20 cellular contexts compared by ENCODE assay signal in genomic region chr17:61475726-61476125, GRCh38. TPM values are rescaled to one million over a fixed set of nuclear protein-coding genes. Genes with fewer than 3 reads are reported as not detected.
DNase-seq lines count a peak whose midpoint lies in the region; ATAC-seq and TF ChIP-seq lines count a peak whose summit lies in the region.
"Had no signal": no experiment of that assay in that cellular context is flagged by ENCODE, and none has a peak within 500 bp of the region (broad histone marks: within the 10 kb centered on the region; RNA-seq: fewer than 3 reads in every experiment).

No MANE protein-coding gene starts in this region.

- POLR2A ChIA-PET in SK-N-SH (lab: Yijun Ruan, JAX) (no interaction called here), OCI-LY7 (lab: Charles Lee) (no interaction called here)

- H4K8ac ChIP-seq in H9 (replicated peaks; ENCODE audit: insufficient read length, low read depth, low read length), result no peak overlapping the region

- H2BK120ac ChIP-seq in H9 (ENCODE audit: low read depth, low read length, poor library complexity, severe bottlenecking), result no peak overlapping the region

- in situ Hi-C loops in transverse colon (cut with MboI; ENCODE audit: low pct_ligation_motif_present in 1 of 4, low pct_unique_long_range_greater_than_20kb in 1 of 4, low sequenced_read_pairs in 3 of 4), result no loop called here

- H3K27me3 Mint-ChIP-seq in H9 (ENCODE audit: low read depth), result peaks cover 13% of the 10 kb centered on the region
- peaks cover 6% of the 10 kb centered on the region for H3K27me3 Mint-ChIP-seq in T-helper 2 cell treated with Interferon-gamma antibody and Interleukin-4, amounts not matched to agents 5 μg/mL and 100 μg/mL, for 36 hours (ENCODE audit: low read depth)

- H3K4me1 Mint-ChIP-seq in H9, result 0 out of 4 replicates have a peak, but pooled peaks cover 0 to 2% of the 10 kb centered on the region in 2 experiments
- H3K4me1 Mint-ChIP-seq in T-helper 2 cell treated with Interferon-gamma antibody and Interleukin-4, amounts not matched to agents 5 μg/mL and 100 μg/mL, for 36 hours (ENCODE audit: low read depth), result no peaks in the 10 kb centered on the region
- H3K4me1 Mint-ChIP-seq: activated naive CD4-positive, alpha-beta T cell treated with anti-CD3 and anti-CD28 coated beads, Interleukin-2, amount 10 ng/mL, durations not matched to agents 7 days and 5 days; brain; naive thymus-derived CD4-positive, alpha-beta T cell; stimulated activated naive B cell treated with anti-CD40 and anti-IgM and Interleukin-4, amounts not matched to agents 10 μg/mL and 1 μg/mL and 100 μg/mL, for 72 hours had no signal

- H3K9ac ChIP-seq in H9 (ENCODE audit: extremely low read depth, insufficient read length, low read length), result no peak overlapping the region
- no peak overlapping the region for H3K9ac ChIP-seq in SK-N-SH
- H3K9ac ChIP-seq: parathyroid adenoma had no signal

- no peak overlapping the region for H2BK12ac ChIP-seq in H9 (ENCODE audit: insufficient read length, low read depth, low read length)

- H3K4me1 ChIP-seq in H9 (ENCODE audit: insufficient read depth, low read length) (no peaks in the 10 kb centered on the region), SK-N-SH (ENCODE audit: control insufficient read depth in 1 of 2, insufficient read depth in 2 of 2, low read depth in 1 of 2, low read length in 1 of 2) (peaks cover 0 to 32% of the 10 kb centered on the region in 2 experiments; a peak in 1 of 4 replicates), transverse colon (no peaks in the 10 kb centered on the region), OCI-LY7 (ENCODE audit: insufficient read depth, low read length, poor library complexity, severe bottlenecking) (no peaks in the 10 kb centered on the region)
- H3K4me1 ChIP-seq: parathyroid adenoma, tibial artery had no signal

- no peaks in the 10 kb centered on the region for H3K36me3 Mint-ChIP-seq in H9 (ENCODE audit: insufficient read depth in 1 of 3, low read depth in 3 of 3)
- H3K36me3 Mint-ChIP-seq in T-helper 2 cell treated with Interferon-gamma antibody and Interleukin-4, amounts not matched to agents 5 μg/mL and 100 μg/mL, for 36 hours (ENCODE audit: low read depth), result no peaks in the 10 kb centered on the region
- H3K36me3 Mint-ChIP-seq: activated naive CD4-positive, alpha-beta T cell treated with anti-CD3 and anti-CD28 coated beads, Interleukin-2, amount 10 ng/mL, durations not matched to agents 7 days and 5 days; brain; naive thymus-derived CD4-positive, alpha-beta T cell; stimulated activated naive B cell treated with anti-CD40 and anti-IgM and Interleukin-4, amounts not matched to agents 10 μg/mL and 1 μg/mL and 100 μg/mL, for 72 hours had no signal

- no peak overlapping the region; a peak in 1 of 7 replicates for H3K27ac Mint-ChIP-seq in H9
- no peak overlapping the region for H3K27ac Mint-ChIP-seq in T-helper 2 cell treated with Interferon-gamma antibody and Interleukin-4, amounts not matched to agents 5 μg/mL and 100 μg/mL, for 36 hours
- H3K27ac Mint-ChIP-seq: brain; naive thymus-derived CD4-positive, alpha-beta T cell; stimulated activated naive B cell treated with anti-CD40 and anti-IgM and Interleukin-4, amounts not matched to agents 10 μg/mL and 1 μg/mL and 100 μg/mL, for 72 hours had no signal

- H3K27me3 ChIP-seq in H9 (ENCODE audit: insufficient read depth, low read length) (no peaks in the 10 kb centered on the region), SK-N-SH (ENCODE audit: insufficient read depth) (no peaks in the 10 kb centered on the region), transverse colon (peaks cover 11% of the 10 kb centered on the region)

- H3K14ac ChIP-seq in H9 (ENCODE audit: insufficient read depth, low read length), result no peak overlapping the region

- peak; percentile 19 for DNase-seq in H9
- no peak for DNase-seq in SK-N-SH
- peak; percentile 16 for DNase-seq in fibroblast of the aortic adventitia (ENCODE audit: low read depth)
- DNase-seq in skeletal muscle cell (ENCODE audit: low read depth), result peak; percentile 51
- DNase-seq in transverse colon, result no peak
- no peak for DNase-seq in T-helper 2 cell treated with Interferon-gamma antibody and Interleukin-4, amounts not matched to agents 5 μg/mL and 100 μg/mL, for 36 hours (ENCODE audit: low spot score)
- DNase-seq in OCI-LY7 (ENCODE audit: low spot score), result no peak
- DNase-seq: activated CD4-positive, alpha-beta T cell treated with anti-CD3 and anti-CD28 coated beads for 48 hours; activated CD8-positive, alpha-beta memory T cell treated with anti-CD3 and anti-CD28 coated beads, Interleukin-2, amount 50 U/mL, for 48 hours; activated naive CD4-positive, alpha-beta T cell treated with anti-CD3 and anti-CD28 coated beads, Interleukin-2, amount 10 ng/mL, durations not matched to agents 7 days and 5 days; naive thymus-derived CD4-positive, alpha-beta T cell; NCI-H146; NCI-H510A; stimulated activated naive B cell treated with anti-CD40 and anti-IgM and Interleukin-4, amounts not matched to agents 10 μg/mL and 1 μg/mL and 100 μg/mL, for 72 hours had no signal

- H3K9me3 ChIP-seq in H9 (ENCODE audit: control insufficient read depth, low read depth, low read length) (no peaks in the 10 kb centered on the region), SK-N-SH (no peaks in the 10 kb centered on the region), transverse colon (no peaks in the 10 kb centered on the region), OCI-LY7 (ENCODE audit: low read length) (no peaks in the 10 kb centered on the region)
- H3K9me3 ChIP-seq: tibial artery had no signal

- no peak for TF ChIP-seq RAD21 in SK-N-SH (IDR thresholded peaks at IDR 0.05; ENCODE audit: low read length)

- no peak overlapping the region for H2AFZ ChIP-seq in H9 (ENCODE audit: low read length)
- no peak overlapping the region for H2AFZ ChIP-seq in SK-N-SH (ENCODE audit: low read depth)
- H2AFZ ChIP-seq in OCI-LY7 (ENCODE audit: low read length), result no peak overlapping the region
- H2AFZ ChIP-seq: parathyroid adenoma had no signal

- no peaks in the 10 kb centered on the region for H3K23me2 ChIP-seq in H9 (ENCODE audit: insufficient read length, low read depth, low read length, poor library complexity, severe bottlenecking)

- H2BK15ac ChIP-seq in H9 (ENCODE audit: low read depth, low read length), result no peak overlapping the region

- no peaks in the 10 kb centered on the region for H3F3A ChIP-seq in SK-N-SH (replicated peaks; ENCODE audit: insufficient read depth)

- TF ChIP-seq POLR2A in transverse colon (IDR thresholded peaks at IDR 0.05), result no peak

- H3K9me2 ChIP-seq in SK-N-SH, result no peaks in the 10 kb centered on the region
- no peaks in the 10 kb centered on the region for H3K9me2 ChIP-seq in OCI-LY7 (ENCODE audit: insufficient read depth, low read length)

- H3K27ac ChIP-seq in H9 (ENCODE audit: insufficient read length, low read depth, low read length) (no peak overlapping the region), SK-N-SH (ENCODE audit: low read depth in 2 of 2, low read length in 1 of 2) (no peak overlapping the region), transverse colon (no peak overlapping the region), OCI-LY7 (ENCODE audit: low read depth, low read length, poor library complexity, severe bottlenecking) (no peak overlapping the region)
- H3K27ac ChIP-seq: C4-2B, parathyroid adenoma, tibial artery had no signal

- no peak overlapping the region for H2AK5ac ChIP-seq in H9 (ENCODE audit: insufficient read length, low read length)

- no peak overlapping the region for H3K23ac ChIP-seq in H9 (ENCODE audit: insufficient read length, low read depth, low read length)

- BruUV-seq in OCI-LY7 (replicated peaks; lab: Mats Ljungman, UMichigan), result no TSS peak

- no peak for TF ChIP-seq CTCF in H9 (conservative IDR thresholded peaks at IDR 0.05)
- no peak for TF ChIP-seq CTCF in SK-N-SH (IDR thresholded peaks at IDR 0.05)
- no peak for TF ChIP-seq CTCF in fibroblast of the aortic adventitia (IDR thresholded peaks at IDR 0.05; ENCODE audit: insufficient read depth, low read length)
- TF ChIP-seq CTCF in transverse colon (IDR thresholded peaks at IDR 0.05), result no peak
- TF ChIP-seq CTCF in OCI-LY7 (conservative IDR thresholded peaks at IDR 0.05; ENCODE audit: low read length), result no peak

- no peak for ATAC-seq in HG03108 (IDR thresholded peaks at IDR 0.05; ENCODE audit: unreplicated experiment)
- ATAC-seq: naive thymus-derived CD4-positive, alpha-beta T cell; stimulated activated naive B cell treated with anti-CD40 and anti-IgM and Interleukin-4, amounts not matched to agents 10 μg/mL and 1 μg/mL and 100 μg/mL, for 72 hours had no signal

- H3K4me2 ChIP-seq in H9 (ENCODE audit: insufficient read depth, insufficient read length, low read length), result no peak overlapping the region
- no peak overlapping the region; the same call in 1 of the 2 replicates for H3K4me2 ChIP-seq in SK-N-SH
- H3K4me2 ChIP-seq in OCI-LY7 (ENCODE audit: low read length), result no peak overlapping the region

- intact Hi-C loops in transverse colon (cut with DNase I; ENCODE audit: low total_unique reads), result no loop called here
- intact Hi-C loops in OCI-LY7 (cut with micrococcal nuclease; ENCODE audit: unreplicated experiment), result no loop called here

- H3K4me3 Mint-ChIP-seq in H9, result no peak overlapping the region
- H3K4me3 Mint-ChIP-seq in T-helper 2 cell treated with Interferon-gamma antibody and Interleukin-4, amounts not matched to agents 5 μg/mL and 100 μg/mL, for 36 hours, result no peak overlapping the region
- H3K4me3 Mint-ChIP-seq: activated naive CD4-positive, alpha-beta T cell treated with anti-CD3 and anti-CD28 coated beads, Interleukin-2, amount 10 ng/mL, durations not matched to agents 7 days and 5 days; brain; naive thymus-derived CD4-positive, alpha-beta T cell; stimulated activated naive B cell treated with anti-CD40 and anti-IgM and Interleukin-4, amounts not matched to agents 10 μg/mL and 1 μg/mL and 100 μg/mL, for 72 hours had no signal

- WGBS in H9 (ENCODE audit: extremely low coverage, insufficient read length, low lambda C conversion rate), result no CpG with 5 or more reads among the region's 8 CpGs
- WGBS in SK-N-SH (ENCODE audit: low lambda C conversion rate), result 72% methylated on average over 8 of the region's 8 CpGs
- WGBS in transverse colon (ENCODE audit: low coverage in 1 of 2), 2 donors, result 78% methylated on average over 8 of the region's 8 CpGs; no CpG with 5 or more reads in 1 of the 2 donors

- no peak overlapping the region for H2BK5ac ChIP-seq in H9 (ENCODE audit: insufficient read length, low read length)

- H3K56ac ChIP-seq in H9 (ENCODE audit: insufficient read length, low read depth, low read length), result no peak overlapping the region

- CTCF ChIA-PET in SK-N-SH (lab: Yijun Ruan, JAX) (interaction anchor here (1.0 to 2.5 kb wide), 4 partner anchors 9 to 58 kb away, joined by 3 to 16 read pairs (median 6); no protein-coding TSS in a partner anchor), OCI-LY7 (lab: Charles Lee; ENCODE audit: unreplicated experiment) (no interaction called here)

- H4K20me1 ChIP-seq in H9 (ENCODE audit: control insufficient read depth, insufficient read depth, insufficient read length) (no peaks in the 10 kb centered on the region), SK-N-SH (ENCODE audit: insufficient read depth) (no peaks in the 10 kb centered on the region), OCI-LY7 (ENCODE audit: insufficient read depth, low read length) (no peaks in the 10 kb centered on the region)

- H3K36me3 ChIP-seq in SK-N-SH (replicated peaks in 1 of 2; ENCODE audit: control insufficient read depth in 1 of 2, insufficient read depth in 2 of 2, low read length in 1 of 2) (no peaks in the 10 kb centered on the region), transverse colon (no peaks in the 10 kb centered on the region), OCI-LY7 (ENCODE audit: insufficient read depth, low read length) (no peaks in the 10 kb centered on the region)
- H3K36me3 ChIP-seq: tibial artery had no signal

- H3K79me1 ChIP-seq in H9 (ENCODE audit: insufficient read depth, low read depth, low read length, poor library complexity, severe bottlenecking), result no peaks in the 10 kb centered on the region

- H2BK20ac ChIP-seq in H9 (ENCODE audit: low read depth, low read length, poor library complexity, severe bottlenecking), result no peak overlapping the region

- no peak overlapping the region for H3K4ac ChIP-seq in H9 (ENCODE audit: low read depth, low read length)

- H3K18ac ChIP-seq in H9 (ENCODE audit: insufficient read length, low read depth, low read length), result no peak overlapping the region

- no peaks in the 10 kb centered on the region for H3K79me2 ChIP-seq in H9 (ENCODE audit: insufficient read depth, low read length)
- H3K79me2 ChIP-seq in SK-N-SH (ENCODE audit: insufficient read depth), result no peaks in the 10 kb centered on the region
- H3K79me2 ChIP-seq in OCI-LY7 (ENCODE audit: insufficient read depth, low read depth, low read length), result no peaks in the 10 kb centered on the region
- H3K79me2 ChIP-seq: parathyroid adenoma had no signal

- no peak overlapping the region for H3K4me3 ChIP-seq in SK-N-SH (ENCODE audit: low read depth in 2 of 2, low read length in 1 of 2)
- H3K4me3 ChIP-seq in fibroblast of the aortic adventitia (ENCODE audit: low read depth, low read length), result no peak overlapping the region
- no peak overlapping the region for H3K4me3 ChIP-seq in skeletal muscle cell (ENCODE audit: low read depth, low read length)
- no peak overlapping the region for H3K4me3 ChIP-seq in transverse colon
- H3K4me3 ChIP-seq in OCI-LY7 (ENCODE audit: low read depth, low read length, poor library complexity, severe bottlenecking), result no peak overlapping the region
- H3K4me3 ChIP-seq: lung, tibial artery had no signal

- TF ChIP-seq EP300 in SK-N-SH (IDR thresholded peaks at IDR 0.05; ENCODE audit: borderline replicate concordance in 1 of 2, low read depth in 1 of 2, low read length in 1 of 2) (no peak), transverse colon (IDR thresholded peaks at IDR 0.05; ENCODE audit: low read depth) (no peak)

- no peak overlapping the region for H3T11ph ChIP-seq in H9 (ENCODE audit: low read length)

- H4K91ac ChIP-seq in H9 (ENCODE audit: insufficient read length, low read depth, low read length), result no peak overlapping the region

- H3K9me3 Mint-ChIP-seq in H9, result no peaks in the 10 kb centered on the region; a peak in 1 of 5 replicates
- no peaks in the 10 kb centered on the region for H3K9me3 Mint-ChIP-seq in T-helper 2 cell treated with Interferon-gamma antibody and Interleukin-4, amounts not matched to agents 5 μg/mL and 100 μg/mL, for 36 hours
- H3K9me3 Mint-ChIP-seq: activated naive CD4-positive, alpha-beta T cell treated with anti-CD3 and anti-CD28 coated beads, Interleukin-2, amount 10 ng/mL, durations not matched to agents 7 days and 5 days; stimulated activated naive B cell treated with anti-CD40 and anti-IgM and Interleukin-4, amounts not matched to agents 10 μg/mL and 1 μg/mL and 100 μg/mL, for 72 hours had no signal

- H4K5ac ChIP-seq in H9 (ENCODE audit: insufficient read length, low read depth, low read length), result no peak overlapping the region

RNA-seq across cellular contexts. Expression of gene TBX4, which starts 23.5 kb away (rescaled TPM):
- total RNA-seq in H9 (2021) (not detected in 2 replicates), fibroblast of the aortic adventitia (ENCODE audit: low replicate concordance) (0.16 TPM in 1 of 2 replicates, not detected in the other), transverse colon (1 to 10 TPM in 1 of 4 donors, not detected in 3; 2.4 TPM), OCI-LY7 (2022) (not detected in 2 replicates)
- polyA plus RNA-seq in SK-N-SH (2012; rRNA removed), result 0.02 and 0.05 TPM in 2 replicates
- polyA plus RNA-seq in SK-N-SH (2012; cell fraction: cytosol; rRNA removed), result 0.05 and 0.19 TPM in 2 replicates
- polyA plus RNA-seq in SK-N-SH (2012; cell fraction: nucleus; rRNA removed), result 0.45 and 0.75 TPM in 2 replicates
- not detected in 2 replicates for total RNA-seq in OCI-LY7 (2014; rRNA removed; shearing (Covaris generic))
- total RNA-seq: naive thymus-derived CD4-positive, alpha-beta T cell had no signal
- polyA plus RNA-seq: naive thymus-derived CD4-positive, alpha-beta T cell had no signal

Comparison
In these comparisons a context has a peak if more than half of its experiments do, and no peak if none do; other contexts are left out.
1. DNase-seq: peak in H9 (single experiment), fibroblast of the aortic adventitia (single experiment) and skeletal muscle cell (single experiment); none in SK-N-SH (single experiment), transverse colon (single experiment), T-helper 2 cell treated with Interferon-gamma antibody and Interleukin-4, amounts not matched to agents 5 μg/mL and 100 μg/mL, for 36 hours (single experiment) and OCI-LY7 (single experiment).